In the genomic region with DNA sequence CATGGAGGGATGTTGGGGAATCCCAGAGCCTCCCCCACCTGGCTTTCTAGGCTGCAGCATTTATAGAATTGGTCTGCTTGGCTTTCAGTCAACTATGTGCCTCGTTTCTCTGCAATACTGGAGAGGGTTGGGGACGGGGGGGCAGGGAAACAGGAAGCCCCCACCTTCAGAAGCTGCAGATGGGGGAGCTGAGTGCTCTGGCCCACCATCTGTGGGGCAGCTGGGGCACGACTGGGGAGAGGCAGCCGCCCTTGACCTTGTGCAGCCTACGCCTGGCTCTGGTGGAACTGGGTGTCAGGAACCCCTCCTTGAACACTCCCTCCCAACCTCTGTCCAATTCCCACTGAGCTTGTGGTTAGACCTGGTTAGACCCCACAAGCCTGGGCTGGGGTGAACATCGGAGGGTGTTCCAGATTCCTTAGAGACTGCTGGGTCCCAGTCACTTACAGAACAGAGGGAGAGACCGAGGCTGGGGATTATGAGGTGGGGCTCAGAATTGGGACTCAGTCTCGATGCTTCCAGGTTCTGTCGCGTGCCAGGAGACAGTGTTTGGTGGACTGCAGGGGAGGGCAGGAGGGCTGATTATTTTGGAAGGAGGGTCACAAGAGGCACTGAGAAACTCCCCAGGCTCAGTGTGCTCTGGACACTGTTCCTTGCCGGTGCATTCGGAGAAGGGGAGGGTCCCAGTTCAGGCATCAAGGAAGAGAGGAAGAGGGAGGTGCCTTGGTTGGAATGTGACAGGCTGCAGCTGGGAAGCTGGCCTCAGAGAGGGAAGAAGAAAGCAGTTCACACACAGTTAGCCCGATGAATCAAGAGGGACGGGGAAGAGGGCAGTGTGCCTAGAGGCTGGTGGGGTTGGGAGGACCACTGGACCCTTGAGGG, we compare ENCODE assay signal across 1 cellular context.
TF ChIP-seq lines count a peak whose summit lies in the region.

No MANE protein-coding gene starts in this region.

TF ChIP-seq in IMR-90, 13 proteins besides CTCF, POLR2A, EP300 and RAD21:
- TF ChIP-seq RFX5 (IDR thresholded peaks at IDR 0.05; ENCODE audit: low read depth, low read length) (no peak), MXI1 (IDR thresholded peaks at IDR 0.05; ENCODE audit: borderline replicate concordance, low read depth, low read length) (no peak), CHD1 (IDR thresholded peaks at IDR 0.05; ENCODE audit: low read depth, low read length) (no peak), FOS (IDR thresholded peaks at IDR 0.05; ENCODE audit: low read depth, low read length) (no peak), MAZ (IDR thresholded peaks at IDR 0.05; ENCODE audit: borderline replicate concordance, low read depth, low read length) (no peak), NFE2L2 (IDR thresholded peaks at IDR 0.05; ENCODE audit: low read depth, low read length) (no peak), CEBPB (IDR thresholded peaks at IDR 0.05; ENCODE audit: low read depth, low read length) (no peak), BHLHE40 (IDR thresholded peaks at IDR 0.05; ENCODE audit: low read depth, low read length) (no peak), SMC3 (IDR thresholded peaks at IDR 0.05; ENCODE audit: low read depth, low read length) (no peak), MAFK (IDR thresholded peaks at IDR 0.05; ENCODE audit: low read depth, low read length) (no peak), RCOR1 (IDR thresholded peaks at IDR 0.05; ENCODE audit: insufficient replicate concordance, low read length) (no peak)
- TF ChIP-seq, protein P1, sequence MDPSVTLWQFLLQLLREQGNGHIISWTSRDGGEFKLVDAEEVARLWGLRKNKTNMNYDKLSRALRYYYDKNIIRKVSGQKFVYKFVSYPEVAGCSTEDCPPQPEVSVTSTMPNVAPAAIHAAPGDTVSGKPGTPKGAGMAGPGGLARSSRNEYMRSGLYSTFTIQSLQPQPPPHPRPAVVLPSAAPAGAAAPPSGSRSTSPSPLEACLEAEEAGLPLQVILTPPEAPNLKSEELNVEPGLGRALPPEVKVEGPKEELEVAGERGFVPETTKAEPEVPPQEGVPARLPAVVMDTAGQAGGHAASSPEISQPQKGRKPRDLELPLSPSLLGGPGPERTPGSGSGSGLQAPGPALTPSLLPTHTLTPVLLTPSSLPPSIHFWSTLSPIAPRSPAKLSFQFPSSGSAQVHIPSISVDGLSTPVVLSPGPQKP (IDR thresholded peaks at IDR 0.05; ENCODE audit: borderline replicate concordance, low read depth, low read length), result no peak
TF ChIP-seq in IMR-90: peak in this region for 0.
